In the genomic region with DNA sequence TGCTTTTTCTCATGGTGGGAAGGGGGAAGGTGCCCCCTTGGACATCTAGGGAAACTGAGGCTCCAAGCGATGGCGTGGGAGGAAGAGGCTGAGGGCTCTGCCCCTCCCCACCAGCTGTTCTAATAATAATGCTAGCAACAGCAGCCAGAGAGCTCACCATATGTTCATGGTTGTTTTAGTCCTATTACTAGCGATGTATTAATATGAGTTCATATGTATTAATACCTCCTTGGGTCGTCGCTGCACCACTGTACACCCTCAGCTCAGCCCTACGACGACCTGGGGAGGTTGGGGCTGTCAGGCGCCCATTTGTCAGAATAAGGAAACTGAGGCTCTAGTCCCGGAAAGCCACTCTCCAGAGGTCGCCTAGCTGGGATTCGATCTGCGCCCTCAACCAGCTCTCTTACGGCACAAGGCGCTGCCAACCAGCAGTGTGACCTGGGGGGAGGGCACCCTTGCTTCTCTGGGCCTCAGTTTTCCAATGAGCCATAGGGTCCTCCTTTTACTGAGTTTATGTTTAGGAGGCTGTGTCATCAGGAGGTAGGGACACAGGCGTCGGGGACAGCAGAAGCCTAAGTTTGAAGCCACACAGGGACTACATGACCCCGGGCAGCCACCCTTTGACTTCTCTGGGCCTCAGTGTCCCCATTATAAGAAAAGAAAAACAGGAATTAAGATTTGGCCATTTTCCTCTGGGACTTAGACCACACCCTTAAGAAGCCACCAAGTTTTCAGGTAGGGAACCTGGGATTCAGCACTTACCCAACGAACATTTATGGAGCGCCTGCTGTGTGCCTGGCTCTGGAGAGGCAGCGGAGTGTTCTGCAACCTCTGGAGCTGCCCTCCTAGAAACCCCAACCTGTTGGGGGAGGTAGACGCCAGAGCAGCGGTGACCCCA, we compare ENCODE assay signal across 8 cellular contexts. TPM values are rescaled to one million over a fixed set of nuclear protein-coding genes. Genes with fewer than 3 reads are reported as not detected.
DNase-seq lines count a peak whose midpoint lies in the region; ATAC-seq, FAIRE-seq and TF ChIP-seq lines count a peak whose summit lies in the region.

No MANE protein-coding gene starts in this region.

- TF ChIP-seq CTCF in NB4 (IDR thresholded peaks at IDR 0.05; ENCODE audit: low read depth, low read length) (no peak), parathyroid adenoma (IDR thresholded peaks at IDR 0.05) (no peak), RWPE1 (conservative IDR thresholded peaks at IDR 0.05; ENCODE audit: low read depth) (no peak)

- H3K4me1 ChIP-seq in duodenal mucosa (ENCODE audit: control insufficient read depth in 1 of 2, insufficient read depth in 2 of 2, low read length in 2 of 2) = peaks cover 13 to 15% of the 10 kb centered on the region in 2 donors
- H3K4me1 ChIP-seq in parathyroid adenoma = peaks cover 8% of the 10 kb centered on the region

- no peak for ATAC-seq in esophagus mucosa

- TF ChIP-seq POLR2A in GM12891 (IDR thresholded peaks at IDR 0.05; ENCODE audit: low read depth, low read length) (peak; percentile 81; the same call in 1 of the 2 replicates), NB4 (IDR thresholded peaks at IDR 0.05; ENCODE audit: extremely low read depth, insufficient read length) (no peak)

- POLR2A ChIA-PET in RWPE1 (lab: Yijun Ruan, JAX; ENCODE audit: low non-redundant PET) = interaction anchor here (0.8 kb wide), 1 partner anchor 12 kb away, joined by 3 read pairs; no protein-coding TSS in a partner anchor

- H3K27me3 ChIP-seq in duodenal mucosa (ENCODE audit: control insufficient read depth in 1 of 2, insufficient read depth in 2 of 2, low read length in 2 of 2) = peaks cover 0 to 8% of the 10 kb centered on the region in 2 donors
- H3K27me3 ChIP-seq in parathyroid adenoma (ENCODE audit: control insufficient read depth, insufficient read depth, low read length) = no peaks in the 10 kb centered on the region

- peak overlapping the region; percentile 69 to 78 for H3K9ac ChIP-seq in duodenal mucosa (ENCODE audit: low read depth in 1 of 2, low read length in 2 of 2)
- no peak overlapping the region for H3K9ac ChIP-seq in parathyroid adenoma

- H3K27ac ChIP-seq in duodenal mucosa (ENCODE audit: low read depth, low read length) (no peak overlapping the region), parathyroid adenoma (no peak overlapping the region), RWPE1 (no peak overlapping the region)

- H3K4me3 ChIP-seq in NB4 (ENCODE audit: low read depth, low read length) (peak overlapping the region; percentile 43), duodenal mucosa (ENCODE audit: low read depth in 1 of 2, low read length in 2 of 2) (peak overlapping the region; percentile 69 to 80), parathyroid adenoma (ENCODE audit: low read depth, low read length) (peak overlapping the region; percentile 61)

- H3K36me3 ChIP-seq in duodenal mucosa (ENCODE audit: control insufficient read depth in 1 of 2, insufficient read depth in 2 of 2, low read length in 2 of 2) = no peaks in the 10 kb centered on the region
- H3K36me3 ChIP-seq in parathyroid adenoma (ENCODE audit: control insufficient read depth, insufficient read depth, low read length) = no peaks in the 10 kb centered on the region

- FAIRE-seq in GM12891 (lab: Jason Lieb, UNC) = peak; percentile 48

- CTCF ChIA-PET in RWPE1 (lab: Yijun Ruan, JAX) = interaction anchor here (0.5 kb wide), 1 partner anchor 363 kb away, joined by 4 read pairs; no protein-coding TSS in a partner anchor

- H3K9me3 ChIP-seq in duodenal mucosa (ENCODE audit: control insufficient read depth in 1 of 2, low read length in 2 of 2) (no peaks in the 10 kb centered on the region), parathyroid adenoma (ENCODE audit: control insufficient read depth, low read length) (no peaks in the 10 kb centered on the region)

- H3K4me2 ChIP-seq in parathyroid adenoma (ENCODE audit: low read length) = peak overlapping the region; percentile 79

- H2AFZ ChIP-seq in parathyroid adenoma = peak overlapping the region; percentile 59

- H3K79me2 ChIP-seq in parathyroid adenoma = no peaks in the 10 kb centered on the region

- DNase-seq in GM12891 (ENCODE audit: insufficient read length, low spot score) (no peak), NB4 (ENCODE audit: low read depth) (no peak), RWPE1 (ENCODE audit: low spot score) (no peak), medulla oblongata (ENCODE audit: extremely low spot score) (no peak), HK-2 (ENCODE audit: unreplicated experiment) (no peak)

TF ChIP-seq in GM12891, 5 proteins besides CTCF, POLR2A, EP300 and RAD21:
- TF ChIP-seq PAX5 (IDR thresholded peaks at IDR 0.05; ENCODE audit: insufficient read depth, low read length, severe bottlenecking) (no peak), POU2F2 (IDR thresholded peaks at IDR 0.05; ENCODE audit: low read depth, low read length) (no peak), TAF1 (IDR thresholded peaks at IDR 0.05; ENCODE audit: low read depth, low read length) (no peak), SPI1 (IDR thresholded peaks at IDR 0.05; ENCODE audit: low read depth, low read length) (no peak), POLR2AphosphoS5 (IDR thresholded peaks at IDR 0.05; ENCODE audit: low read depth, low read length) (no peak)

RNA-seq across cellular contexts. Expression of gene MAST3, which starts 0.7 kb away (rescaled TPM):
- polyA plus RNA-seq in GM12891 (2012; ENCODE audit: low read depth, missing spikeins) = 7.2 TPM
- total RNA-seq in esophagus mucosa = 3.2 TPM

RNA-seq across cellular contexts. Expression of gene IL12RB1, which starts 11.5 kb away (rescaled TPM):
- polyA plus RNA-seq in GM12891 (2012; ENCODE audit: low read depth, missing spikeins) = 13.5 TPM
- 0.36 TPM for total RNA-seq in esophagus mucosa

RNA-seq across cellular contexts. Expression of gene PIK3R2, which starts 54.7 kb away (rescaled TPM):
- polyA plus RNA-seq in GM12891 (2012; ENCODE audit: low read depth, missing spikeins) = 6.7 TPM
- total RNA-seq in esophagus mucosa = 35.6 TPM
